8 cellular contexts compared by ENCODE assay signal in the genomic region with DNA sequence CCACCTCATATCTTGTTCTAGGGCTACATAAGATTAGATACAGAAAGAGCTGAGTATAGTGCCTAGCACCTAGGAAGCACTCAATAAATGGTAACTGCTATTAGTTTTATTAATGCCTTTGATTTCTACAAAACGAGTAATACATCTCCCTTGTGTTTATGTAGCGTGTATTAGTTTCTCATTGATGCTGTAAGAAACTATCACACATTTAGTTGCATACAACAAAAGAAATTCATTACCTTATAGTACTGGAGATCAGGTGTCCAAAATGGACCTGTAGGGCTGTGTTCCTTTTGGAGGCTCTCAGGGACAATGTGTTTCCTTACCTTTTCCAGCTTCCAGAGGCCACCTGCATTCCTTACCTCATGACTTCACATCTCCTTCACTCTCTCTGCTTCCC. TPM values are rescaled to one million over a fixed set of nuclear protein-coding genes. Genes with fewer than 3 reads are reported as not detected.
A peak's percentile ranks its signal among the peaks of the same experiment; 100 is the strongest.
DNase-seq lines count a peak whose midpoint lies in the region; ATAC-seq and TF ChIP-seq lines count a peak whose summit lies in the region.

No MANE protein-coding gene starts in this region.

- DNase-seq in Caco-2 (no peak), neural progenitor cell (ENCODE audit: low spot score) (no peak), DMS 273 (lab: John Stamatoyannopoulos, UW; ENCODE audit: unreplicated experiment) (no peak), NCI-H345 treated with DMSO at 0.1 percent for 48 hours (lab: John Stamatoyannopoulos, UW; ENCODE audit: unreplicated experiment) (no peak), SKM-1 treated with dmso at 0.1 percent for 144 hours (lab: John Stamatoyannopoulos, UW; ENCODE audit: unreplicated experiment) (no peak)

- POLR2A ChIA-PET in Caco-2 (lab: Charles Lee) = no interaction called here

- H3K36me3 Mint-ChIP-seq in Caco-2 (ENCODE audit: insufficient read depth, unreplicated experiment) = no peaks in the 10 kb centered on the region
- H3K36me3 Mint-ChIP-seq in neural progenitor cell = no peaks in the 10 kb centered on the region

- H3K27ac Mint-ChIP-seq in Caco-2 (ENCODE audit: unreplicated experiment) (no peak overlapping the region), neural progenitor cell (no peak overlapping the region)

- H2AFZ ChIP-seq in Loucy (ENCODE audit: low read length) = peak overlapping the region; percentile 94
- no peak overlapping the region for H2AFZ ChIP-seq in neural progenitor cell (replicated peaks)

- ATAC-seq in HG03457 (IDR thresholded peaks at IDR 0.05; ENCODE audit: unreplicated experiment) = no peak

- H3K4me1 ChIP-seq in Caco-2 = no peaks in the 10 kb centered on the region
- peaks cover 47% of the 10 kb centered on the region for H3K4me1 ChIP-seq in Loucy (ENCODE audit: insufficient read depth, low read length, poor library complexity, severe bottlenecking)
- peaks cover 10 to 17% of the 10 kb centered on the region in 2 donors for H3K4me1 ChIP-seq in duodenal mucosa (ENCODE audit: control insufficient read depth in 1 of 2, insufficient read depth in 2 of 2, low read length in 2 of 2)
- peaks cover 21% of the 10 kb centered on the region for H3K4me1 ChIP-seq in neural progenitor cell

- H3K9me3 ChIP-seq in Caco-2 (no peaks in the 10 kb centered on the region), Loucy (ENCODE audit: insufficient read depth, low read depth, low read length) (no peaks in the 10 kb centered on the region), duodenal mucosa (ENCODE audit: control insufficient read depth in 1 of 2, low read length in 2 of 2) (no peaks in the 10 kb centered on the region), neural progenitor cell (ENCODE audit: low read depth) (no peaks in the 10 kb centered on the region)

- H3K4me2 ChIP-seq in Loucy (ENCODE audit: low read depth, low read length, poor library complexity, severe bottlenecking) = peak overlapping the region; percentile 91
- peak overlapping the region; percentile 88 for H3K4me2 ChIP-seq in neural progenitor cell

- H3K9ac ChIP-seq in Loucy (ENCODE audit: low read depth, low read length, poor library complexity, severe bottlenecking) = peak overlapping the region; percentile 74
- H3K9ac ChIP-seq in duodenal mucosa (ENCODE audit: low read depth in 1 of 2, low read length in 2 of 2) = peak overlapping the region; percentile 55 to 76
- H3K9ac ChIP-seq in neural progenitor cell = no peak overlapping the region

- H4K20me1 ChIP-seq in Loucy (ENCODE audit: insufficient read depth, low read length, poor library complexity, severe bottlenecking) (peaks cover 21% of the 10 kb centered on the region), neural progenitor cell (ENCODE audit: low read depth) (no peaks in the 10 kb centered on the region)

- H3K27ac ChIP-seq in duodenal mucosa (ENCODE audit: low read depth, low read length) (no peak overlapping the region), neural progenitor cell (no peak overlapping the region)

- H3K4me1 Mint-ChIP-seq in Caco-2 (ENCODE audit: low read depth, unreplicated experiment) (peaks cover 6% of the 10 kb centered on the region), neural progenitor cell (peaks cover 27% of the 10 kb centered on the region)

- no TSS peak for BruUV-seq in Caco-2 (replicated peaks; lab: Mats Ljungman, UMichigan)

- no peaks in the 10 kb centered on the region for H3K9me2 ChIP-seq in Loucy (replicated peaks; ENCODE audit: low read depth, low read length)

- no peaks in the 10 kb centered on the region for H3K9me3 Mint-ChIP-seq in Caco-2 (ENCODE audit: unreplicated experiment)
- H3K9me3 Mint-ChIP-seq in neural progenitor cell = no peaks in the 10 kb centered on the region

- H3F3A ChIP-seq in Loucy (ENCODE audit: low read depth) (peaks cover 3% of the 10 kb centered on the region), neural progenitor cell (ENCODE audit: low read depth) (peaks cover 6% of the 10 kb centered on the region)

- peaks cover 1% of the 10 kb centered on the region; the same call in 1 of the 2 replicates for H3K27me3 ChIP-seq in Caco-2 (replicated peaks; ENCODE audit: control insufficient read depth, insufficient read depth, low read length)
- H3K27me3 ChIP-seq in Loucy (ENCODE audit: insufficient read depth, low read length, poor library complexity, severe bottlenecking) = no peaks in the 10 kb centered on the region
- H3K27me3 ChIP-seq in duodenal mucosa (ENCODE audit: control insufficient read depth in 1 of 2, insufficient read depth in 2 of 2, low read length in 2 of 2) = no peaks in the 10 kb centered on the region
- peaks cover 30% of the 10 kb centered on the region for H3K27me3 ChIP-seq in neural progenitor cell

- intact Hi-C loops in Caco-2 (cut with micrococcal nuclease; ENCODE audit: unreplicated experiment) = loop anchor here (10.0 kb wide), 1 partner anchor 252 kb away; no protein-coding TSS in a partner anchor

- H3K4me3 Mint-ChIP-seq in Caco-2 (ENCODE audit: unreplicated experiment) = peak overlapping the region; percentile 70
- H3K4me3 Mint-ChIP-seq in neural progenitor cell = peak overlapping the region; percentile 92

- peaks cover 30% of the 10 kb centered on the region for H3K79me2 ChIP-seq in Loucy (ENCODE audit: insufficient read depth, low read length)
- H3K79me2 ChIP-seq in neural progenitor cell (ENCODE audit: low read depth) = no peaks in the 10 kb centered on the region

- TF ChIP-seq CTCF in Caco-2 (IDR thresholded peaks at IDR 0.05; ENCODE audit: insufficient read depth in 1 of 2, low read depth in 1 of 2, low read length in 1 of 2, severe bottlenecking in 1 of 2, unreplicated experiment in 1 of 2) (no peak), Loucy (conservative IDR thresholded peaks at IDR 0.05; ENCODE audit: low read length) (no peak), neural progenitor cell (IDR thresholded peaks at IDR 0.05) (no peak)

- H3K4me3 ChIP-seq in Caco-2 (ENCODE audit: low read depth, low read length) (peak overlapping the region; percentile 86; the same call in 1 of the 2 replicates), Loucy (ENCODE audit: low read length, poor library complexity, severe bottlenecking) (peak overlapping the region; percentile 95), duodenal mucosa (ENCODE audit: low read depth in 1 of 2, low read length in 2 of 2) (peak overlapping the region; percentile 94), neural progenitor cell (peak overlapping the region; percentile 73)

- CTCF ChIA-PET in Caco-2 (lab: Charles Lee) = no interaction called here

- H3K36me3 ChIP-seq in Caco-2 (ENCODE audit: control insufficient read depth, insufficient read depth, low read length) (no peaks in the 10 kb centered on the region), Loucy (ENCODE audit: insufficient read depth, low read length) (no peaks in the 10 kb centered on the region), duodenal mucosa (ENCODE audit: control insufficient read depth in 1 of 2, insufficient read depth in 2 of 2, low read length in 2 of 2) (no peaks in the 10 kb centered on the region), neural progenitor cell (no peaks in the 10 kb centered on the region)

- H3K27me3 Mint-ChIP-seq in Caco-2 (ENCODE audit: insufficient read depth, unreplicated experiment) = peaks cover 10% of the 10 kb centered on the region
- no peaks in the 10 kb centered on the region for H3K27me3 Mint-ChIP-seq in neural progenitor cell (ENCODE audit: insufficient read depth, low read depth)

RNA-seq across cellular contexts. Expression of a gene that starts 1.0 kb away (rescaled TPM):
- total RNA-seq in Caco-2 (2022) (2.3 and 2.6 TPM in 2 replicates), neural progenitor cell (ENCODE audit: low replicate concordance) (4.4 and 6.7 TPM in 2 replicates)
